ENCODE assay signal across 9 cellular contexts in genomic region chr3:52108302-52109232, GRCh38. TPM values are rescaled to one million over a fixed set of nuclear protein-coding genes. Genes with fewer than 3 reads are reported as not detected.
DNase-seq lines count a peak whose midpoint lies in the region; ATAC-seq and TF ChIP-seq lines count a peak whose summit lies in the region.
"Had no signal": no experiment of that assay in that cellular context is flagged by ENCODE, and none has a peak within 500 bp of the region (broad histone marks: within the 10 kb centered on the region; RNA-seq: fewer than 3 reads in every experiment).

No MANE protein-coding gene starts in this region.

- H3K9me3 Mint-ChIP-seq in neural progenitor cell: no peaks in the 10 kb centered on the region
- H3K9me3 Mint-ChIP-seq: stimulated activated memory B cell treated with anti-CD40 and anti-IgM and Interleukin-4, amounts not matched to agents 10 μg/mL and 1 μg/mL and 100 μg/mL, for 72 hours had no signal

- peak in 8 of 14 donors; percentile 28 to 65 (median 41) for DNase-seq in C1 segment of cervical spinal cord (lab: John Stamatoyannopoulos, UW)
- peak; percentile 47 to 84 for DNase-seq in NCI-H524 (lab: John Stamatoyannopoulos, UW)
- peak; percentile 49 for DNase-seq in fibroblast of pulmonary artery (ENCODE audit: low read depth)
- no peak for DNase-seq in neural progenitor cell (ENCODE audit: low spot score)
- no peak for DNase-seq in stimulated activated CD4-positive, alpha-beta T cell treated with anti-CD3 and anti-CD28 coated beads, Interleukin-4, amount 100 ng/mL, for 1 hour
- no peak for DNase-seq in GOT3 (lab: John Stamatoyannopoulos, UW)
- no peak for DNase-seq in DMS79 (lab: John Stamatoyannopoulos, UW)

- peak; percentile 36 for TF ChIP-seq CTCF in fibroblast of pulmonary artery (IDR thresholded peaks at IDR 0.05; ENCODE audit: low read length, missing control alignments)
- no peak for TF ChIP-seq CTCF in neural progenitor cell (IDR thresholded peaks at IDR 0.05)

- H3K9ac ChIP-seq in neural progenitor cell: no peak overlapping the region

- no peak overlapping the region for H3K27ac ChIP-seq in neural progenitor cell

- H3K27me3 ChIP-seq in neural progenitor cell: no peaks in the 10 kb centered on the region

- peaks cover 2% of the 10 kb centered on the region for H3K27me3 Mint-ChIP-seq in neural progenitor cell (ENCODE audit: insufficient read depth, low read depth)
- H3K27me3 Mint-ChIP-seq: stimulated activated memory B cell treated with anti-CD40 and anti-IgM and Interleukin-4, amounts not matched to agents 10 μg/mL and 1 μg/mL and 100 μg/mL, for 72 hours had no signal

- no peaks in the 10 kb centered on the region for H4K20me1 ChIP-seq in neural progenitor cell (ENCODE audit: low read depth)

- peak overlapping the region; percentile 46 for H3K27ac Mint-ChIP-seq in neural progenitor cell
- H3K27ac Mint-ChIP-seq: stimulated activated memory B cell treated with anti-CD40 and anti-IgM and Interleukin-4, amounts not matched to agents 10 μg/mL and 1 μg/mL and 100 μg/mL, for 72 hours had no signal

- H3K4me2 ChIP-seq in neural progenitor cell: no peak overlapping the region

- H3K4me3 ChIP-seq in fibroblast of pulmonary artery (replicated peaks; ENCODE audit: low read depth, low read length): no peak overlapping the region
- no peak overlapping the region for H3K4me3 ChIP-seq in neural progenitor cell

- H3K9me3 ChIP-seq in neural progenitor cell (ENCODE audit: low read depth): no peaks in the 10 kb centered on the region

- no peak overlapping the region for H2AFZ ChIP-seq in neural progenitor cell (replicated peaks)

- H3K79me2 ChIP-seq in neural progenitor cell (ENCODE audit: low read depth): no peaks in the 10 kb centered on the region

- peaks cover 18% of the 10 kb centered on the region for H3K36me3 Mint-ChIP-seq in neural progenitor cell
- H3K36me3 Mint-ChIP-seq: stimulated activated memory B cell treated with anti-CD40 and anti-IgM and Interleukin-4, amounts not matched to agents 10 μg/mL and 1 μg/mL and 100 μg/mL, for 72 hours had no signal

- H3F3A ChIP-seq in neural progenitor cell (ENCODE audit: low read depth): no peaks in the 10 kb centered on the region

- H3K4me3 Mint-ChIP-seq in neural progenitor cell: no peak overlapping the region
- H3K4me3 Mint-ChIP-seq: stimulated activated memory B cell treated with anti-CD40 and anti-IgM and Interleukin-4, amounts not matched to agents 10 μg/mL and 1 μg/mL and 100 μg/mL, for 72 hours had no signal

- ATAC-seq in HG03378 (IDR thresholded peaks at IDR 0.05; ENCODE audit: unreplicated experiment): no peak
- ATAC-seq: stimulated activated memory B cell treated with anti-CD40 and anti-IgM and Interleukin-4, amounts not matched to agents 10 μg/mL and 1 μg/mL and 100 μg/mL, for 72 hours had no signal

- H3K4me1 Mint-ChIP-seq in neural progenitor cell: no peaks in the 10 kb centered on the region
- H3K4me1 Mint-ChIP-seq: stimulated activated memory B cell treated with anti-CD40 and anti-IgM and Interleukin-4, amounts not matched to agents 10 μg/mL and 1 μg/mL and 100 μg/mL, for 72 hours had no signal

- no peaks in the 10 kb centered on the region for H3K36me3 ChIP-seq in neural progenitor cell

- no peaks in the 10 kb centered on the region for H3K4me1 ChIP-seq in neural progenitor cell

RNA-seq across cellular contexts. Expression of gene POC1A, which starts 45.7 kb away (rescaled TPM):
- total RNA-seq in neural progenitor cell (ENCODE audit: low replicate concordance): 10.3 and 18.7 TPM in 2 replicates

RNA-seq across cellular contexts. Expression of gene DUSP7, which starts 52.2 kb away (rescaled TPM):
- total RNA-seq in neural progenitor cell (ENCODE audit: low replicate concordance): 2.4 and 10.7 TPM in 2 replicates

Comparison
In these comparisons a context has a peak if more than half of its experiments do, and no peak if none do; other contexts are left out.
1. DNase-seq: peak in C1 segment of cervical spinal cord (8 of 14), NCI-H524 (2 of 2) and fibroblast of pulmonary artery (single experiment); none in neural progenitor cell (single experiment), stimulated activated CD4-positive, alpha-beta T cell treated with anti-CD3 and anti-CD28 coated beads, Interleukin-4, amount 100 ng/mL, for 1 hour (single experiment), GOT3 (single experiment) and DMS79 (single experiment).